1 cellular context compared by ENCODE assay signal in the genomic region with DNA sequence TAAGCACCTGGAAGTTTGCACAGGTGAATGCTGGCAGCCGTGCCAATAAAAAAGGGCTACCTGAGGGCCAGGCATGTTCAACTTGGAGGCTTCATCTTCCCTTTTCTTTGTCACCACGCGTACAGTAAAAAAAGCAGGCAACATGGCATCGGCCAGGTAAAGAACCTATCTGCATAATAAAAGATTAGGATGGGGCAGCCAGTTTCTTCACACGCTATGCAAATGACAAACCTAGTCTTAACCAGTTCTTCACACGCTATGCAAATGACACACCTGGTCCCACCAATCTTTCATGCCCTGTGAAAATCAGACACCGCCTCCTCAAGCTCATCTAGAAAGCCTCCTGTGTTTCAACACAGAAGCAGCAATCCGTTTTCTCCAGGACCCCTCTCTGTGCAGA.
A peak's percentile ranks its signal among the peaks of the same experiment; 100 is the strongest.
TF ChIP-seq lines count a peak whose summit lies in the region.

No MANE protein-coding gene starts in this region.

TF ChIP-seq in H1, 55 proteins besides CTCF, POLR2A, EP300 and RAD21 (continued from another document):
- TF ChIP-seq, protein P1, sequence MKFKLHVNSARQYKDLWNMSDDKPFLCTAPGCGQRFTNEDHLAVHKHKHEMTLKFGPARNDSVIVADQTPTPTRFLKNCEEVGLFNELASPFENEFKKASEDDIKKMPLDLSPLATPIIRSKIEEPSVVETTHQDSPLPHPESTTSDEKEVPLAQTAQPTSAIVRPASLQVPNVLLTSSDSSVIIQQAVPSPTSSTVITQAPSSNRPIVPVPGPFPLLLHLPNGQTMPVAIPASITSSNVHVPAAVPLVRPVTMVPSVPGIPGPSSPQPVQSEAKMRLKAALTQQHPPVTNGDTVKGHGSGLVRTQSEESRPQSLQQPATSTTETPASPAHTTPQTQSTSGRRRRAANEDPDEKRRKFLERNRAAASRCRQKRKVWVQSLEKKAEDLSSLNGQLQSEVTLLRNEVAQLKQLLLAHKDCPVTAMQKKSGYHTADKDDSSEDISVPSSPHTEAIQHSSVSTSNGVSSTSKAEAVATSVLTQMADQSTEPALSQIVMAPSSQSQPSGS (IDR thresholded peaks at IDR 0.05; ENCODE audit: low read length), result no peak
- TF ChIP-seq TBP (IDR thresholded peaks at IDR 0.05; ENCODE audit: low read depth, low read length) (no peak), RXRA (IDR thresholded peaks at IDR 0.05; ENCODE audit: insufficient read depth, low read depth, low read length) (no peak), YY1 (IDR thresholded peaks at IDR 0.05; ENCODE audit: low read depth, low read length) (peak; percentile 25; the same call in 1 of the 2 replicates), MAFK (IDR thresholded peaks at IDR 0.05; ENCODE audit: low read depth, low read length) (no peak), RFX5 (IDR thresholded peaks at IDR 0.05; ENCODE audit: borderline replicate concordance, low read depth, low read length) (no peak), SUZ12 (IDR thresholded peaks at IDR 0.05; ENCODE audit: low read length) (no peak), CTBP2 (IDR thresholded peaks at IDR 0.05; ENCODE audit: borderline replicate concordance, insufficient read depth, insufficient read length, low read length) (no peak), TEAD4 (IDR thresholded peaks at IDR 0.05; ENCODE audit: low read depth, low read length) (no peak), RNF2 (IDR thresholded peaks at IDR 0.05; ENCODE audit: borderline replicate concordance, low read depth, low read length, missing control alignments, poor library complexity, severe bottlenecking) (no peak), RBBP5 (IDR thresholded peaks at IDR 0.05; ENCODE audit: borderline replicate concordance, low read depth, low read length) (no peak), SIRT6 (IDR thresholded peaks at IDR 0.05; ENCODE audit: low read length) (no peak), GTF2F1 (IDR thresholded peaks at IDR 0.05; ENCODE audit: borderline replicate concordance, low read depth, low read length) (no peak), KDM5A (IDR thresholded peaks at IDR 0.05; ENCODE audit: low read length) (no peak), TAF1 (IDR thresholded peaks at IDR 0.05; ENCODE audit: low read depth, low read length) (0 out of 2 replicates have a peak, but pooled peaks have one; percentile 19), NRF1 (IDR thresholded peaks at IDR 0.05; ENCODE audit: low read depth, low read length) (no peak), SP1 (IDR thresholded peaks at IDR 0.05; ENCODE audit: low read depth, low read length) (peak; percentile 37; the same call in 1 of the 2 replicates), NANOG (IDR thresholded peaks at IDR 0.05; ENCODE audit: insufficient read depth, low read depth, low read length, poor library complexity, severe bottlenecking) (no peak), BACH1 (IDR thresholded peaks at IDR 0.05; ENCODE audit: low read length) (no peak), KDM4A (IDR thresholded peaks at IDR 0.05; ENCODE audit: low read depth, low read length, severe bottlenecking) (no peak), BCL11A (IDR thresholded peaks at IDR 0.05; ENCODE audit: low read depth in 2 of 2, low read length in 2 of 2) (no peak), SIX5 (IDR thresholded peaks at IDR 0.05; ENCODE audit: low read depth, low read length) (no peak), SIN3A (conservative IDR thresholded peaks at IDR 0.05 in 1 of 2, IDR thresholded peaks at IDR 0.05 in 1 of 2; ENCODE audit: low read depth in 1 of 2, low read length in 2 of 2) (no peak), CEBPB (IDR thresholded peaks at IDR 0.05; ENCODE audit: low read depth, low read length) (no peak), JUN (IDR thresholded peaks at IDR 0.05; ENCODE audit: low read depth, low read length) (no peak), CBX5 (IDR thresholded peaks at IDR 0.05; ENCODE audit: low read depth, low read length) (no peak), BRCA1 (IDR thresholded peaks at IDR 0.05; ENCODE audit: low read depth, low read length) (no peak), HDAC2 (IDR thresholded peaks at IDR 0.05; ENCODE audit: borderline replicate concordance in 1 of 2, low read depth in 2 of 2, low read length in 2 of 2) (no peak), PHF8 (conservative IDR thresholded peaks at IDR 0.05; ENCODE audit: low read depth, low read length) (no peak), EGR1 (IDR thresholded peaks at IDR 0.05; ENCODE audit: borderline replicate concordance, low read depth, low read length) (no peak), CHD1 (IDR thresholded peaks at IDR 0.05; ENCODE audit: low read depth, low read length) (no peak), CBX8 (IDR thresholded peaks at IDR 0.05; ENCODE audit: borderline replicate concordance, low read depth, low read length) (no peak), SAP30 (IDR thresholded peaks at IDR 0.05; ENCODE audit: insufficient read depth, insufficient replicate concordance, low read length) (no peak), JUND (IDR thresholded peaks at IDR 0.05; ENCODE audit: low read length) (no peak), KDM1A (IDR thresholded peaks at IDR 0.05; ENCODE audit: borderline replicate concordance, low read length) (no peak), GABPA (IDR thresholded peaks at IDR 0.05; ENCODE audit: borderline replicate concordance, insufficient read depth, low read length) (no peak), SP2 (IDR thresholded peaks at IDR 0.05; ENCODE audit: low read length) (no peak)
- TF ChIP-seq, protein P2, sequence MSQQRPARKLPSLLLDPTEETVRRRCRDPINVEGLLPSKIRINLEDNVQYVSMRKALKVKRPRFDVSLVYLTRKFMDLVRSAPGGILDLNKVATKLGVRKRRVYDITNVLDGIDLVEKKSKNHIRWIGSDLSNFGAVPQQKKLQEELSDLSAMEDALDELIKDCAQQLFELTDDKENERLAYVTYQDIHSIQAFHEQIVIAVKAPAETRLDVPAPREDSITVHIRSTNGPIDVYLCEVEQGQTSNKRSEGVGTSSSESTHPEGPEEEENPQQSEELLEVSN (IDR thresholded peaks at IDR 0.05), result peak; percentile 32; the same call in 1 of the 2 replicates
- TF ChIP-seq, protein P3, sequence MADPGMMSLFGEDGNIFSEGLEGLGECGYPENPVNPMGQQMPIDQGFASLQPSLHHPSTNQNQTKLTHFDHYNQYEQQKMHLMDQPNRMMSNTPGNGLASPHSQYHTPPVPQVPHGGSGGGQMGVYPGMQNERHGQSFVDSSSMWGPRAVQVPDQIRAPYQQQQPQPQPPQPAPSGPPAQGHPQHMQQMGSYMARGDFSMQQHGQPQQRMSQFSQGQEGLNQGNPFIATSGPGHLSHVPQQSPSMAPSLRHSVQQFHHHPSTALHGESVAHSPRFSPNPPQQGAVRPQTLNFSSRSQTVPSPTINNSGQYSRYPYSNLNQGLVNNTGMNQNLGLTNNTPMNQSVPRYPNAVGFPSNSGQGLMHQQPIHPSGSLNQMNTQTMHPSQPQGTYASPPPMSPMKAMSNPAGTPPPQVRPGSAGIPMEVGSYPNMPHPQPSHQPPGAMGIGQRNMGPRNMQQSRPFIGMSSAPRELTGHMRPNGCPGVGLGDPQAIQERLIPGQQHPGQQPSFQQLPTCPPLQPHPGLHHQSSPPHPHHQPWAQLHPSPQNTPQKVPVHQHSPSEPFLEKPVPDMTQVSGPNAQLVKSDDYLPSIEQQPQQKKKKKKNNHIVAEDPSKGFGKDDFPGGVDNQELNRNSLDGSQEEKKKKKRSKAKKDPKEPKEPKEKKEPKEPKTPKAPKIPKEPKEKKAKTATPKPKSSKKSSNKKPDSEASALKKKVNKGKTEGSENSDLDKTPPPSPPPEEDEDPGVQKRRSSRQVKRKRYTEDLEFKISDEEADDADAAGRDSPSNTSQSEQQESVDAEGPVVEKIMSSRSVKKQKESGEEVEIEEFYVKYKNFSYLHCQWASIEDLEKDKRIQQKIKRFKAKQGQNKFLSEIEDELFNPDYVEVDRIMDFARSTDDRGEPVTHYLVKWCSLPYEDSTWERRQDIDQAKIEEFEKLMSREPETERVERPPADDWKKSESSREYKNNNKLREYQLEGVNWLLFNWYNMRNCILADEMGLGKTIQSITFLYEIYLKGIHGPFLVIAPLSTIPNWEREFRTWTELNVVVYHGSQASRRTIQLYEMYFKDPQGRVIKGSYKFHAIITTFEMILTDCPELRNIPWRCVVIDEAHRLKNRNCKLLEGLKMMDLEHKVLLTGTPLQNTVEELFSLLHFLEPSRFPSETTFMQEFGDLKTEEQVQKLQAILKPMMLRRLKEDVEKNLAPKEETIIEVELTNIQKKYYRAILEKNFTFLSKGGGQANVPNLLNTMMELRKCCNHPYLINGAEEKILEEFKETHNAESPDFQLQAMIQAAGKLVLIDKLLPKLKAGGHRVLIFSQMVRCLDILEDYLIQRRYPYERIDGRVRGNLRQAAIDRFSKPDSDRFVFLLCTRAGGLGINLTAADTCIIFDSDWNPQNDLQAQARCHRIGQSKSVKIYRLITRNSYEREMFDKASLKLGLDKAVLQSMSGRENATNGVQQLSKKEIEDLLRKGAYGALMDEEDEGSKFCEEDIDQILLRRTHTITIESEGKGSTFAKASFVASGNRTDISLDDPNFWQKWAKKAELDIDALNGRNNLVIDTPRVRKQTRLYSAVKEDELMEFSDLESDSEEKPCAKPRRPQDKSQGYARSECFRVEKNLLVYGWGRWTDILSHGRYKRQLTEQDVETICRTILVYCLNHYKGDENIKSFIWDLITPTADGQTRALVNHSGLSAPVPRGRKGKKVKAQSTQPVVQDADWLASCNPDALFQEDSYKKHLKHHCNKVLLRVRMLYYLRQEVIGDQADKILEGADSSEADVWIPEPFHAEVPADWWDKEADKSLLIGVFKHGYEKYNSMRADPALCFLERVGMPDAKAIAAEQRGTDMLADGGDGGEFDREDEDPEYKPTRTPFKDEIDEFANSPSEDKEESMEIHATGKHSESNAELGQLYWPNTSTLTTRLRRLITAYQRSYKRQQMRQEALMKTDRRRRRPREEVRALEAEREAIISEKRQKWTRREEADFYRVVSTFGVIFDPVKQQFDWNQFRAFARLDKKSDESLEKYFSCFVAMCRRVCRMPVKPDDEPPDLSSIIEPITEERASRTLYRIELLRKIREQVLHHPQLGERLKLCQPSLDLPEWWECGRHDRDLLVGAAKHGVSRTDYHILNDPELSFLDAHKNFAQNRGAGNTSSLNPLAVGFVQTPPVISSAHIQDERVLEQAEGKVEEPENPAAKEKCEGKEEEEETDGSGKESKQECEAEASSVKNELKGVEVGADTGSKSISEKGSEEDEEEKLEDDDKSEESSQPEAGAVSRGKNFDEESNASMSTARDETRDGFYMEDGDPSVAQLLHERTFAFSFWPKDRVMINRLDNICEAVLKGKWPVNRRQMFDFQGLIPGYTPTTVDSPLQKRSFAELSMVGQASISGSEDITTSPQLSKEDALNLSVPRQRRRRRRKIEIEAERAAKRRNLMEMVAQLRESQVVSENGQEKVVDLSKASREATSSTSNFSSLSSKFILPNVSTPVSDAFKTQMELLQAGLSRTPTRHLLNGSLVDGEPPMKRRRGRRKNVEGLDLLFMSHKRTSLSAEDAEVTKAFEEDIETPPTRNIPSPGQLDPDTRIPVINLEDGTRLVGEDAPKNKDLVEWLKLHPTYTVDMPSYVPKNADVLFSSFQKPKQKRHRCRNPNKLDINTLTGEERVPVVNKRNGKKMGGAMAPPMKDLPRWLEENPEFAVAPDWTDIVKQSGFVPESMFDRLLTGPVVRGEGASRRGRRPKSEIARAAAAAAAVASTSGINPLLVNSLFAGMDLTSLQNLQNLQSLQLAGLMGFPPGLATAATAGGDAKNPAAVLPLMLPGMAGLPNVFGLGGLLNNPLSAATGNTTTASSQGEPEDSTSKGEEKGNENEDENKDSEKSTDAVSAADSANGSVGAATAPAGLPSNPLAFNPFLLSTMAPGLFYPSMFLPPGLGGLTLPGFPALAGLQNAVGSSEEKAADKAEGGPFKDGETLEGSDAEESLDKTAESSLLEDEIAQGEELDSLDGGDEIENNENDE (IDR thresholded peaks at IDR 0.05; ENCODE audit: insufficient replicate concordance, low read length), result no peak
- TF ChIP-seq, protein P4, sequence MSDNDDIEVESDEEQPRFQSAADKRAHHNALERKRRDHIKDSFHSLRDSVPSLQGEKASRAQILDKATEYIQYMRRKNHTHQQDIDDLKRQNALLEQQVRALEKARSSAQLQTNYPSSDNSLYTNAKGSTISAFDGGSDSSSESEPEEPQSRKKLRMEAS (IDR thresholded peaks at IDR 0.05), result peak; percentile 39; the same call in 1 of the 2 replicates
- TF ChIP-seq, protein P5, sequence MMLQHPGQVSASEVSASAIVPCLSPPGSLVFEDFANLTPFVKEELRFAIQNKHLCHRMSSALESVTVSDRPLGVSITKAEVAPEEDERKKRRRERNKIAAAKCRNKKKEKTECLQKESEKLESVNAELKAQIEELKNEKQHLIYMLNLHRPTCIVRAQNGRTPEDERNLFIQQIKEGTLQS (IDR thresholded peaks at IDR 0.05; ENCODE audit: insufficient read depth, low read depth, low read length), result no peak
TF ChIP-seq in H1: peak in this region for 7.
